In the genomic region with DNA sequence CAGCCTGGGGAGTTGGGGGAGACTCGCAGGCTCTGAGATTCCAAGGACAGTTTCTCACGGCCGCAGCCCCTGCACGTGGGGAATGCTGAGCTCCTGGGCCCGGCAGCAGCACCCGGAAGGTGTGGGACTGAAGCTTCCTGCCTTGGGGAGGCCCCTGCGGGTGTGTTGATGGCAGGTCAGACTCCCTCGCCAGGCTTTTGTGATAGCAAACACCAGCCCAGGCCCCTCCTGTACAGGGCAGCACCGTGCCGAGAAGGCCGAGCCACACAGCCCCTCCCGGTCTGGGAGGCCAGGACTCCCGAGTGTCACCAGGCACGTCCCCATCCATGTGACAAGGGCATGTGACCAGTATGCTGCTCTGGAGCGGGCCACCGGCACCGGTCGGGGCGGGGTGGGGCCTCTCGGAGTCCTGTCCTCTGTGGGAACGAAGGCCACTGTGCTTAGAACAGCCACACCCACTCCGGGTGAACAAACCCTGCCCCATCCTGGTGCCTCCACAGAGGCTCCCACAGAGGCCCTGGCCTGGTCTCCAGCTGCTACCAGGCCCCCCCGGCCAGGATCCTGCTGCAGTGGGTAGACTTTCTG, we compare ENCODE assay signal across 1 cellular context.
TF ChIP-seq lines count a peak whose summit lies in the region.

No MANE protein-coding gene starts in this region.

TF ChIP-seq in HepG2, 621 proteins besides CTCF, POLR2A, EP300 and RAD21 (continued from another document and continues in another):
- TF ChIP-seq, protein P1, sequence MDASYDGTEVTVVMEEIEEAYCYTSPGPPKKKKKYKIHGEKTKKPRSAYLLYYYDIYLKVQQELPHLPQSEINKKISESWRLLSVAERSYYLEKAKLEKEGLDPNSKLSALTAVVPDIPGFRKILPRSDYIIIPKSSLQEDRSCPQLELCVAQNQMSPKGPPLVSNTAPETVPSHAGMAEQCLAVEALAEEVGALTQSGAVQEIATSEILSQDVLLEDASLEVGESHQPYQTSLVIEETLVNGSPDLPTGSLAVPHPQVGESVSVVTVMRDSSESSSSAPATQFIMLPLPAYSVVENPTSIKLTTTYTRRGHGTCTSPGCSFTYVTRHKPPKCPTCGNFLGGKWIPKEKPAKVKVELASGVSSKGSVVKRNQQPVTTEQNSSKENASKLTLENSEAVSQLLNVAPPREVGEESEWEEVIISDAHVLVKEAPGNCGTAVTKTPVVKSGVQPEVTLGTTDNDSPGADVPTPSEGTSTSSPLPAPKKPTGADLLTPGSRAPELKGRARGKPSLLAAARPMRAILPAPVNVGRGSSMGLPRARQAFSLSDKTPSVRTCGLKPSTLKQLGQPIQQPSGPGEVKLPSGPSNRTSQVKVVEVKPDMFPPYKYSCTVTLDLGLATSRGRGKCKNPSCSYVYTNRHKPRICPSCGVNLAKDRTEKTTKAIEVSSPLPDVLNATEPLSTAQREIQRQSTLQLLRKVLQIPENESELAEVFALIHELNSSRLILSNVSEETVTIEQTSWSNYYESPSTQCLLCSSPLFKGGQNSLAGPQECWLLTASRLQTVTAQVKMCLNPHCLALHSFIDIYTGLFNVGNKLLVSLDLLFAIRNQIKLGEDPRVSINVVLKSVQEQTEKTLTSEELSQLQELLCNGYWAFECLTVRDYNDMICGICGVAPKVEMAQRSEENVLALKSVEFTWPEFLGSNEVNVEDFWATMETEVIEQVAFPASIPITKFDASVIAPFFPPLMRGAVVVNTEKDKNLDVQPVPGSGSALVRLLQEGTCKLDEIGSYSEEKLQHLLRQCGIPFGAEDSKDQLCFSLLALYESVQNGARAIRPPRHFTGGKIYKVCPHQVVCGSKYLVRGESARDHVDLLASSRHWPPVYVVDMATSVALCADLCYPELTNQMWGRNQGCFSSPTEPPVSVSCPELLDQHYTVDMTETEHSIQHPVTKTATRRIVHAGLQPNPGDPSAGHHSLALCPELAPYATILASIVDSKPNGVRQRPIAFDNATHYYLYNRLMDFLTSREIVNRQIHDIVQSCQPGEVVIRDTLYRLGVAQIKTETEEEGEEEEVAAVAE (CRISPR knock-in tag; IDR thresholded peaks at IDR 0.05; ENCODE audit: borderline replicate concordance): 0 out of 2 replicates have a peak, but pooled peaks have one; percentile 42
- 0 out of 2 replicates have a peak, but pooled peaks have one; percentile 24 for TF ChIP-seq ARHGAP35 (CRISPR knock-in tag; IDR thresholded peaks at IDR 0.05; ENCODE audit: borderline replicate concordance)
- no peak for TF ChIP-seq ZKSCAN1 (IDR thresholded peaks at IDR 0.05; ENCODE audit: low read length)
- TF ChIP-seq, protein P2, sequence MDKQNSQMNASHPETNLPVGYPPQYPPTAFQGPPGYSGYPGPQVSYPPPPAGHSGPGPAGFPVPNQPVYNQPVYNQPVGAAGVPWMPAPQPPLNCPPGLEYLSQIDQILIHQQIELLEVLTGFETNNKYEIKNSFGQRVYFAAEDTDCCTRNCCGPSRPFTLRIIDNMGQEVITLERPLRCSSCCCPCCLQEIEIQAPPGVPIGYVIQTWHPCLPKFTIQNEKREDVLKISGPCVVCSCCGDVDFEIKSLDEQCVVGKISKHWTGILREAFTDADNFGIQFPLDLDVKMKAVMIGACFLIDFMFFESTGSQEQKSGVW (CRISPR knock-in tag; IDR thresholded peaks at IDR 0.05; ENCODE audit: borderline replicate concordance): peak; percentile 55; the same call in 1 of the 2 replicates
- TF ChIP-seq ELF1 (CRISPR knock-in tag; IDR thresholded peaks at IDR 0.05): peak; percentile 66
- TF ChIP-seq NCOR1 (IDR thresholded peaks at IDR 0.05; ENCODE audit: borderline replicate concordance, low read length): no peak
- TF ChIP-seq ZNF557 (CRISPR knock-in tag; IDR thresholded peaks at IDR 0.05): no peak
- TF ChIP-seq, protein P3, sequence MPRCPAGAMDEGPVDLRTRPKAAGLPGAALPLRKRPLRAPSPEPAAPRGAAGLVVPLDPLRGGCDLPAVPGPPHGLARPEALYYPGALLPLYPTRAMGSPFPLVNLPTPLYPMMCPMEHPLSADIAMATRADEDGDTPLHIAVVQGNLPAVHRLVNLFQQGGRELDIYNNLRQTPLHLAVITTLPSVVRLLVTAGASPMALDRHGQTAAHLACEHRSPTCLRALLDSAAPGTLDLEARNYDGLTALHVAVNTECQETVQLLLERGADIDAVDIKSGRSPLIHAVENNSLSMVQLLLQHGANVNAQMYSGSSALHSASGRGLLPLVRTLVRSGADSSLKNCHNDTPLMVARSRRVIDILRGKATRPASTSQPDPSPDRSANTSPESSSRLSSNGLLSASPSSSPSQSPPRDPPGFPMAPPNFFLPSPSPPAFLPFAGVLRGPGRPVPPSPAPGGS (CRISPR knock-in tag; IDR thresholded peaks at IDR 0.05): peak; percentile 17; the same call in 1 of the 2 replicates
- TF ChIP-seq ZBTB7A (CRISPR knock-in tag; IDR thresholded peaks at IDR 0.05): peak; percentile 28; the same call in 1 of the 2 replicates
- TF ChIP-seq, protein P4, sequence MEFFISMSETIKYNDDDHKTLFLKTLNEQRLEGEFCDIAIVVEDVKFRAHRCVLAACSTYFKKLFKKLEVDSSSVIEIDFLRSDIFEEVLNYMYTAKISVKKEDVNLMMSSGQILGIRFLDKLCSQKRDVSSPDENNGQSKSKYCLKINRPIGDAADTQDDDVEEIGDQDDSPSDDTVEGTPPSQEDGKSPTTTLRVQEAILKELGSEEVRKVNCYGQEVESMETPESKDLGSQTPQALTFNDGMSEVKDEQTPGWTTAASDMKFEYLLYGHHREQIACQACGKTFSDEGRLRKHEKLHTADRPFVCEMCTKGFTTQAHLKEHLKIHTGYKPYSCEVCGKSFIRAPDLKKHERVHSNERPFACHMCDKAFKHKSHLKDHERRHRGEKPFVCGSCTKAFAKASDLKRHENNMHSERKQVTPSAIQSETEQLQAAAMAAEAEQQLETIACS (CRISPR knock-in tag; IDR thresholded peaks at IDR 0.05): no peak
- no peak for TF ChIP-seq EHMT2 (IDR thresholded peaks at IDR 0.05; ENCODE audit: borderline replicate concordance, low read depth, low read length)
- TF ChIP-seq, protein P5, sequence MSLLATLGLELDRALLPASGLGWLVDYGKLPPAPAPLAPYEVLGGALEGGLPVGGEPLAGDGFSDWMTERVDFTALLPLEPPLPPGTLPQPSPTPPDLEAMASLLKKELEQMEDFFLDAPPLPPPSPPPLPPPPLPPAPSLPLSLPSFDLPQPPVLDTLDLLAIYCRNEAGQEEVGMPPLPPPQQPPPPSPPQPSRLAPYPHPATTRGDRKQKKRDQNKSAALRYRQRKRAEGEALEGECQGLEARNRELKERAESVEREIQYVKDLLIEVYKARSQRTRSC (CRISPR knock-in tag; IDR thresholded peaks at IDR 0.05; ENCODE audit: low read depth): no peak; the same call in 1 of the 2 replicates
- TF ChIP-seq, protein P6, sequence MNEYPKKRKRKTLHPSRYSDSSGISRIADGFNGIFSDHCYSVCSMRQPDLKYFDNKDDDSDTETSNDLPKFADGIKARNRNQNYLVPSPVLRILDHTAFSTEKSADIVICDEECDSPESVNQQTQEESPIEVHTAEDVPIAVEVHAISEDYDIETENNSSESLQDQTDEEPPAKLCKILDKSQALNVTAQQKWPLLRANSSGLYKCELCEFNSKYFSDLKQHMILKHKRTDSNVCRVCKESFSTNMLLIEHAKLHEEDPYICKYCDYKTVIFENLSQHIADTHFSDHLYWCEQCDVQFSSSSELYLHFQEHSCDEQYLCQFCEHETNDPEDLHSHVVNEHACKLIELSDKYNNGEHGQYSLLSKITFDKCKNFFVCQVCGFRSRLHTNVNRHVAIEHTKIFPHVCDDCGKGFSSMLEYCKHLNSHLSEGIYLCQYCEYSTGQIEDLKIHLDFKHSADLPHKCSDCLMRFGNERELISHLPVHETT (CRISPR knock-in tag; conservative IDR thresholded peaks at IDR 0.05): peak; percentile 61; the same call in 1 of the 2 replicates
- peak; percentile 45 for TF ChIP-seq SRSF1 (optimal IDR thresholded peaks at IDR 0.05; ENCODE audit: low read depth, low read length)
- TF ChIP-seq, protein P7, sequence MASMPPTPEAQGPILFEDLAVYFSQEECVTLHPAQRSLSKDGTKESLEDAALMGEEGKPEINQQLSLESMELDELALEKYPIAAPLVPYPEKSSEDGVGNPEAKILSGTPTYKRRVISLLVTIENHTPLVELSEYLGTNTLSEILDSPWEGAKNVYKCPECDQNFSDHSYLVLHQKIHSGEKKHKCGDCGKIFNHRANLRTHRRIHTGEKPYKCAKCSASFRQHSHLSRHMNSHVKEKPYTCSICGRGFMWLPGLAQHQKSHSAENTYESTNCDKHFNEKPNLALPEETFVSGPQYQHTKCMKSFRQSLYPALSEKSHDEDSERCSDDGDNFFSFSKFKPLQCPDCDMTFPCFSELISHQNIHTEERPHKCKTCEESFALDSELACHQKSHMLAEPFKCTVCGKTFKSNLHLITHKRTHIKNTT (CRISPR knock-in tag; IDR thresholded peaks at IDR 0.05): no peak
- TF ChIP-seq KAT8 (CRISPR knock-in tag; IDR thresholded peaks at IDR 0.05): peak; percentile 76
- TF ChIP-seq RNF2 (conservative IDR thresholded peaks at IDR 0.05; ENCODE audit: low read depth): peak; percentile 78
- no peak for TF ChIP-seq CCDC6 (CRISPR knock-in tag; IDR thresholded peaks at IDR 0.05)
- TF ChIP-seq PHF8 (CRISPR knock-in tag; IDR thresholded peaks at IDR 0.05): peak; percentile 62; the same call in 1 of the 2 replicates
- TF ChIP-seq ZMYM3 (CRISPR knock-in tag; IDR thresholded peaks at IDR 0.05): peak; percentile 81
- peak; percentile 40; the same call in 1 of the 2 replicates for TF ChIP-seq KDM4B (CRISPR knock-in tag; IDR thresholded peaks at IDR 0.05)
- peak; percentile 43 for TF ChIP-seq NFYC (CRISPR knock-in tag; IDR thresholded peaks at IDR 0.05)
- TF ChIP-seq, protein P8, sequence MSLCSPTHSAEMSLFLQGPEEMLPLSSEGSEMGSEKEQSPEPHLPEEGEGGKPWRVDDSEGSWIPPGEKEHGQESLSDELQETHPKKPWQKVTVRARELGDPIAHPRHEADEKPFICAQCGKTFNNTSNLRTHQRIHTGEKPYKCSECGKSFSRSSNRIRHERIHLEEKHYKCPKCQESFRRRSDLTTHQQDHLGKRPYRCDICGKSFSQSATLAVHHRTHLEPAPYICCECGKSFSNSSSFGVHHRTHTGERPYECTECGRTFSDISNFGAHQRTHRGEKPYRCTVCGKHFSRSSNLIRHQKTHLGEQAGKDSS (CRISPR knock-in tag; IDR thresholded peaks at IDR 0.05; ENCODE audit: borderline replicate concordance, low read depth): peak; percentile 20; the same call in 1 of the 2 replicates
- no peak for TF ChIP-seq NCOA5 (CRISPR knock-in tag; IDR thresholded peaks at IDR 0.05)
- TF ChIP-seq, protein P9, sequence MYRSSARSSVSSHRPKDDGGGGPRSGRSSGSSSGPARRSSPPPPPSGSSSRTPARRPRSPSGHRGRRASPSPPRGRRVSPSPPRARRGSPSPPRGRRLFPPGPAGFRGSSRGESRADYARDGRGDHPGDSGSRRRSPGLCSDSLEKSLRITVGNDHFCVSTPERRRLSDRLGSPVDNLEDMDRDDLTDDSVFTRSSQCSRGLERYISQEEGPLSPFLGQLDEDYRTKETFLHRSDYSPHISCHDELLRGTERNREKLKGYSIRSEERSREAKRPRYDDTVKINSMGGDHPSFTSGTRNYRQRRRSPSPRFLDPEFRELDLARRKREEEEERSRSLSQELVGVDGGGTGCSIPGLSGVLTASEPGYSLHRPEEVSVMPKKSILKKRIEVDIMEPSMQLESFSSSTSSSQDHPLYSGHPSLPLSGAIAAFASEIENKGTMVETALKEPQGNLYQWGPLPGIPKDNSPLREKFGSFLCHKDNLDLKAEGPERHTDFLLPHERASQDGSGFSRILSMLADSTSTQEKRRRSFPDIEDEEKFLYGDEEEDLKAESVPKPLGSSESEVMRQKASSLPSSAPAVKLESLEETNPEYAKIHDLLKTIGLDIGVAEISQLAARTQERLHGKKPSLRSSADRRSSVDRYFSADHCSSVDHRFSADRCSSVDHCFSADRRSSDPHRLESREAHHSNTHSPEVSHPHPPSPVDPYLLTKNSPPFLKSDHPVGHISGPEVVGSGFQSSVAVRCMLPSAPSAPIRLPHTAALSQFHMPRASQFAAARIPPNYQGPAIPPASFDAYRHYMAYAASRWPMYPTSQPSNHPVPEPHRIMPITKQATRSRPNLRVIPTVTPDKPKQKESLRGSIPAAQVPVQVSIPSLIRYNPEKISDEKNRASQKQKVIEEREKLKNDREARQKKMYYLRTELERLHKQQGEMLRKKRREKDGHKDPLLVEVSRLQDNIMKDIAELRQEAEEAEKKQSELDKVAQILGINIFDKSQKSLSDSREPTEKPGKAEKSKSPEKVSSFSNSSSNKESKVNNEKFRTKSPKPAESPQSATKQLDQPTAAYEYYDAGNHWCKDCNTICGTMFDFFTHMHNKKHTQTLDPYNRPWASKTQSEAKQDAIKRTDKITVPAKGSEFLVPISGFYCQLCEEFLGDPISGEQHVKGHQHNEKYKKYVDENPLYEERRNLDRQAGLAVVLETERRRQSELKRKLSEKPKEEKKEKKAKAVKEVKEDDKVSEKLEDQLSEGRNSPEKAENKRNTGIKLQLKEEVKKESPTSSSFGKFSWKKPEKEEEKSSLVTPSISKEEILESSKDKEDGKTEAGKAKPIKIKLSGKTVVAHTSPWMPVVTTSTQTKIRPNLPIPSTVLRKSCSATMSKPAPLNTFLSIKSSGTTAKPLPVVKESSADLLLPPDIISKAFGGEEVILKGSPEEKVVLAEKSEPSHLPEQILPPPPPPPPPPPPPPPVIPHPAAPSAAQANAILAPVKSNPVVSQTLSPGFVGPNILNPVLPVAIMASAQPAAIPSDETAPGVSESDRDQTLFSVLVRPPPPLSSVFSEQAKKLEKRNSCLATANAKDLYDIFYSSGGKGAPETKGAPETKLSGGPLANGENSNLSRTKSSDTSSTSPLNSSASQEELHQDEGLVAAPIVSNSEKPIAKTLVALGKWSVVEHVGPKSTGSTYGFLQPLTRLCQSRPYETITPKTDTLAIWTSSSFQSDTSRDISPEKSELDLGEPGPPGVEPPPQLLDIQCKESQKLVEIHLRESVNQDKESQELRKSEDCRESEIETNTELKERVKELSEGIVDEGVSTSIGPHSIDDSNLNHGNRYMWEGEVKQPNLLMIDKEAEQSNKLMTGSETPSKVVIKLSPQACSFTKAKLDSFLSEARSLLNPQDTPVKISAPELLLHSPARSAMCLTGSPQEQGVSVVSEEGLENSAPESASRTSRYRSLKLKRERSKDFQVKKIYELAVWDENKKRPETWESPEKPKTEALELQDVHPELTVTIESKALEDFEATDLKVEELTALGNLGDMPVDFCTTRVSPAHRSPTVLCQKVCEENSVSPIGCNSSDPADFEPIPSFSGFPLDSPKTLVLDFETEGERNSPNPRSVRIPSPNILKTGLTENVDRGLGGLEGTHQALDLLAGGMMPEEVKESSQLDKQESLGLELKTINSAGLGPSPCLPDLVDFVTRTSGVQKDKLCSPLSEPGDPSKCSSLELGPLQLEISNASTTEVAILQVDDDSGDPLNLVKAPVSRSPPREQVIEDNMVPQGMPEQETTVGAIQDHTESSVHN (CRISPR knock-in tag; IDR thresholded peaks at IDR 0.05): no peak
- TF ChIP-seq, protein P10, sequence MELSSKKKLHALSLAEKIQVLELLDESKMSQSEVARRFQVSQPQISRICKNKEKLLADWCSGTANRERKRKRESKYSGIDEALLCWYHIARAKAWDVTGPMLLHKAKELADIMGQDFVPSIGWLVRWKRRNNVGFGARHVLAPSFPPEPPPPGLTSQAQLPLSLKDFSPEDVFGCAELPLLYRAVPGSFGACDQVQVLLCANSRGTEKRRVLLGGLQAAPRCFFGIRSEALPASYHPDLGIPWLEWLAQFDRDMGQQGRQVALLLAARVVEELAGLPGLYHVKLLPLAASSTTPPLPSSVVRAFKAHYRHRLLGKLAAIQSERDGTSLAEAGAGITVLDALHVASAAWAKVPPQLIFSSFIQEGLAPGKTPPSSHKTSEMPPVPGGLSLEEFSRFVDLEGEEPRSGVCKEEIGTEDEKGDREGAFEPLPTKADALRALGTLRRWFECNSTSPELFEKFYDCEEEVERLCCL (CRISPR knock-in tag; IDR thresholded peaks at IDR 0.05; ENCODE audit: borderline replicate concordance): peak; percentile 52; the same call in 1 of the 2 replicates
- no peak for TF ChIP-seq SP140L (CRISPR knock-in tag; IDR thresholded peaks at IDR 0.05; ENCODE audit: borderline replicate concordance)
- TF ChIP-seq SNAI1 (CRISPR knock-in tag; IDR thresholded peaks at IDR 0.05; ENCODE audit: borderline replicate concordance): 0 out of 2 replicates have a peak, but pooled peaks have one; percentile 16
- no peak for TF ChIP-seq ZNF7 (CRISPR knock-in tag; IDR thresholded peaks at IDR 0.05)
- no peak for TF ChIP-seq MYNN (CRISPR knock-in tag; IDR thresholded peaks at IDR 0.05; ENCODE audit: low read depth)
